Comparison of ENCODE assay signal across 8 cellular contexts in the genomic region with DNA sequence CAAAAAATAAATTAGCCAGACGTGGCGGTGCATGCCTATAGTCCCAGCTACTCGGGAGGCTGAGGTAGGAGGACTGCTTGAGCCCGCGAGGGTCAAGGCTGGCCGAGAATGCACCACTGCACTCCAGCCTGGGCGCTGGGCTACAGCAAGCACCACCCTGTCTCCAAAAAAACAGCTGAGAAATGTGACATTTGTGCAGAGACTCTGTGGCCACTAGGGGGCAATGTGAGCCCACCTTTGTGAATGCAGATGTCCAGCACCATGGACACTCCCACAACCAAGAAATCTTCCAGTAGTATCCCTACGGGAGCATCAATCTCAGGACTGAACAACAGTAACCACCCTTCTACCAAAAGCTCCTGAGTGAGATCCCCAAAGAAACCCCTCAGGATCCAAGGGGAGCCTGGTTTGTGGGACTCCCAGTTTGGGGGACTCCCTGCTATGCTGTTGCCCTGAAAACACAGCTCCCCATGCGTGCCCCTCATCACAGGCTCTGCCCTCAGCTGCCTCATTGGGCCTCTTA. TPM values are rescaled to one million over a fixed set of nuclear protein-coding genes. Genes with fewer than 3 reads are reported as not detected.
DNase-seq lines count a peak whose midpoint lies in the region; ATAC-seq, FAIRE-seq and TF ChIP-seq lines count a peak whose summit lies in the region.

No MANE protein-coding gene starts in this region.

- H3K27ac ChIP-seq in kidney (ENCODE audit: low read depth in 2 of 2, low read length in 2 of 2): no peak overlapping the region

- CTCF ChIA-PET in activated B cell treated with CpG ODN at 0.5 μM for 24 hours (lab: Charles Lee): interaction anchor here (0.6 to 10.5 kb wide), 38 partner anchors 9 to 480 kb away, joined by 3 to 169 read pairs (median 4); a partner anchor contains a TSS

- H3K36me3 Mint-ChIP-seq in activated B cell treated with CpG ODN at 0.5 μM for 24 hours (ENCODE audit: low read depth): no peaks in the 10 kb centered on the region

- H3K4me1 Mint-ChIP-seq in activated B cell treated with CpG ODN at 0.5 μM for 24 hours: peaks cover 15% of the 10 kb centered on the region

- ATAC-seq in HG03039 (IDR thresholded peaks at IDR 0.05; ENCODE audit: unreplicated experiment) (peak; percentile 49), activated B cell treated with CpG ODN at 0.5 μM for 24 hours (ENCODE audit: low read depth) (peak; percentile 83), HG03025 (IDR thresholded peaks at IDR 0.05; ENCODE audit: low FRiP score, unreplicated experiment) (no peak)

- H3K27ac Mint-ChIP-seq in activated B cell treated with CpG ODN at 0.5 μM for 24 hours: no peak overlapping the region

- H3K4me3 Mint-ChIP-seq in activated B cell treated with CpG ODN at 0.5 μM for 24 hours: no peak overlapping the region

- POLR2A ChIA-PET in activated B cell treated with CpG ODN at 0.5 μM for 24 hours (lab: Charles Lee): interaction anchor here (0.6 to 1.8 kb wide), 4 partner anchors 52 to 309 kb away, joined by 5 to 12 read pairs (median 9); no protein-coding TSS in a partner anchor

- H3K9me3 Mint-ChIP-seq in activated B cell treated with CpG ODN at 0.5 μM for 24 hours: no peaks in the 10 kb centered on the region

- H3K4me1 ChIP-seq in kidney (ENCODE audit: control insufficient read depth in 1 of 2, insufficient read depth in 1 of 2, low read depth in 1 of 2, low read length in 2 of 2): no peaks in the 10 kb centered on the region

- H3K27me3 Mint-ChIP-seq in activated B cell treated with CpG ODN at 0.5 μM for 24 hours: no peaks in the 10 kb centered on the region

- no peaks in the 10 kb centered on the region for H3K9me3 ChIP-seq in kidney (ENCODE audit: control insufficient read depth in 1 of 2, low read length in 2 of 2)

- H3K4me3 ChIP-seq in cardiac fibroblast (replicated peaks in 1 of 2; ENCODE audit: low read depth in 2 of 2, low read length in 2 of 2) (no peak overlapping the region), kidney (ENCODE audit: low read length in 2 of 2) (no peak overlapping the region)

- FAIRE-seq in D721Med (lab: Jason Lieb, UNC): peak; percentile 82
- FAIRE-seq in kidney (lab: Jason Lieb, UNC): no peak

- no peak overlapping the region for H3K9ac ChIP-seq in kidney (ENCODE audit: low read length in 2 of 2)

- DNase-seq in D721Med (ENCODE audit: insufficient read length, low spot score): peak; percentile 82
- peak; percentile 72 for DNase-seq in NCI-H345 treated with DMSO at 0.1 percent for 48 hours (lab: John Stamatoyannopoulos, UW; ENCODE audit: unreplicated experiment)
- peak; percentile 61 for DNase-seq in activated B cell treated with CpG ODN at 0.5 μM for 24 hours
- DNase-seq in cardiac fibroblast (ENCODE audit: low read depth in 2 of 2): peak; percentile 86 to 87
- DNase-seq in kidney: peak; percentile 84
- DNase-seq in stimulated activated CD4-positive, alpha-beta T cell treated with anti-CD3 and anti-CD28 coated beads, Interleukin-1b, Interleukin-23, amount 100 ng/mL, for 24 hours (ENCODE audit: low read depth in 4 of 4, low spot score in 1 of 4): peak; percentile 49 to 72 (median 59)

- intact Hi-C loops in activated B cell treated with CpG ODN at 0.5 μM for 24 hours (cut with micrococcal nuclease): loop anchor here (1.0 to 10.0 kb wide), 7 partner anchors 53 to 744 kb away; a partner anchor contains a TSS
- intact Hi-C loops in kidney (cut with DNase I): no loop called here

- TF ChIP-seq CTCF in D721Med (IDR thresholded peaks at IDR 0.05; ENCODE audit: insufficient read depth, missing control alignments) (peak; percentile 98), activated B cell treated with CpG ODN at 0.5 μM for 24 hours (IDR thresholded peaks at IDR 0.05) (peak; percentile 32), cardiac fibroblast (IDR thresholded peaks at IDR 0.05; ENCODE audit: low read depth, low read length) (peak; percentile 84), kidney (IDR thresholded peaks at IDR 0.05; ENCODE audit: borderline replicate concordance, extremely low read depth, insufficient read depth) (peak; percentile 94)

- H3K36me3 ChIP-seq in kidney (ENCODE audit: control insufficient read depth in 1 of 2, insufficient read depth in 2 of 2, low read length in 2 of 2): no peaks in the 10 kb centered on the region

RNA-seq across cellular contexts. Expression of a gene that starts 6.3 kb away (rescaled TPM):
- total RNA-seq in activated B cell treated with CpG ODN at 0.5 μM for 24 hours: 10.9 and 11.6 TPM in 2 replicates
- 25.2 TPM for total RNA-seq in kidney
- 19.5 TPM for polyA plus RNA-seq in kidney (ENCODE audit: insufficient read depth, low read depth, low replicate concordance)

RNA-seq across cellular contexts. Expression of a gene that starts 30.1 kb away (rescaled TPM):
- total RNA-seq in activated B cell treated with CpG ODN at 0.5 μM for 24 hours: 0.66 and 1.8 TPM in 2 replicates
- 13.2 TPM for total RNA-seq in kidney
- 20.8 TPM for polyA plus RNA-seq in kidney (ENCODE audit: insufficient read depth, low read depth, low replicate concordance)

Comparison
In these comparisons a context has a peak if more than half of its experiments do, and no peak if none do; other contexts are left out.
1. CTCF ChIP-seq: peak in every context shown above with its lines; median percentile 98 in D721Med; 94 in kidney; 84 in cardiac fibroblast; 32 in activated B cell treated with CpG ODN at 0.5 μM for 24 hours.